10 cellular contexts compared by ENCODE assay signal in the genomic region with DNA sequence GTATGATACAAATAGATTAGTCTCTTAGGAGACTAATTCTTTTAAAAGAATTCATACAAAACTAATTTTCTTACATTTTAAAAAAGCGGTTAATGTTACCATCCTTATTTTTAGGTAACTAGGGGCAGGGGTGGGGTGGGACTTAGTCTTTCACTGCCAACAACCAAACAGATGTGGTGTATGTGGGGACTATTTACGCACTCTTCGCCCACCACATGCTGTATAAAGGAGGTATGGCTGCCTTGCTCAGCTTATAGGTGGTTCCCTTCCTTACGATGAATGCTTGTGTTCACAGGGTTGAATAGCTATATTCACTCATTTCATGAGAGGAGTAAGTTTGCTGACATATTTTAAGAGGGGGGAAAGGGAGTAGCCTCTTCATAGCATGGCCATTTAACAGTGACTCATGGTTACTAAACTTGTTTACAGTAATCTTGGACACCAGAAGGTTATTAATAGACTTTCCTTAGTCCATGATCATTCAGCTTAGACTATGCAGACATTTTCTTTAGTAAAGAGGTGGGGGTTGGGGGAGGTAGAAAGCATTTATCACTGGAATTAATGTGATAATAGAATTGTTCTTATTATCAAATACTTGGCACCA.
DNase-seq lines count a peak whose midpoint lies in the region; ATAC-seq and TF ChIP-seq lines count a peak whose summit lies in the region.
"Had no signal": no experiment of that assay in that cellular context is flagged by ENCODE, and none has a peak within 500 bp of the region (broad histone marks: within the 10 kb centered on the region; RNA-seq: fewer than 3 reads in every experiment).

No MANE protein-coding gene starts in this region.

- H3K9me3 Mint-ChIP-seq in CD4-positive, alpha-beta T cell: no peaks in the 10 kb centered on the region
- H3K9me3 Mint-ChIP-seq in neural progenitor cell: no peaks in the 10 kb centered on the region
- H3K9me3 Mint-ChIP-seq in effector memory CD8-positive, alpha-beta T cell: no peaks in the 10 kb centered on the region
- H3K9me3 Mint-ChIP-seq: dendritic cell treated with granulocyte-macrophage colony-stimulating factor and Interleukin-4, amounts not matched to agents 40 ng/mL and 50 ng/mL, for 4 days had no signal

- peaks cover 13% of the 10 kb centered on the region for H3K4me1 ChIP-seq in mucosa of stomach (ENCODE audit: control insufficient read depth, insufficient read depth, low read length)
- H3K4me1 ChIP-seq in neural progenitor cell: no peaks in the 10 kb centered on the region

- H3K4me3 Mint-ChIP-seq in CD4-positive, alpha-beta T cell: no peak overlapping the region
- no peak overlapping the region for H3K4me3 Mint-ChIP-seq in neural progenitor cell
- H3K4me3 Mint-ChIP-seq in effector memory CD8-positive, alpha-beta T cell: no peak overlapping the region
- H3K4me3 Mint-ChIP-seq: dendritic cell treated with granulocyte-macrophage colony-stimulating factor and Interleukin-4, amounts not matched to agents 40 ng/mL and 50 ng/mL, for 4 days had no signal

- no peak overlapping the region for H3K9ac ChIP-seq in mucosa of stomach (ENCODE audit: low read length)
- no peak overlapping the region for H3K9ac ChIP-seq in neural progenitor cell

- peaks cover 68% of the 10 kb centered on the region for H3K36me3 Mint-ChIP-seq in CD4-positive, alpha-beta T cell (ENCODE audit: low read depth)
- H3K36me3 Mint-ChIP-seq in neural progenitor cell: peaks cover 30% of the 10 kb centered on the region
- peaks cover 11% of the 10 kb centered on the region for H3K36me3 Mint-ChIP-seq in effector memory CD8-positive, alpha-beta T cell (ENCODE audit: insufficient read depth)

- H3K36me3 ChIP-seq in mucosa of stomach (ENCODE audit: control insufficient read depth, insufficient read depth, low read length) (no peaks in the 10 kb centered on the region), neural progenitor cell (peaks cover 6% of the 10 kb centered on the region)

- no peak for ATAC-seq in CD4-positive, alpha-beta T cell (ENCODE audit: poor library complexity)
- no peak for ATAC-seq in GM21360 (IDR thresholded peaks at IDR 0.05; ENCODE audit: unreplicated experiment)
- ATAC-seq in effector memory CD8-positive, alpha-beta T cell (replicated peaks): no peak

- CTCF ChIA-PET in CD4-positive, alpha-beta T cell (lab: Charles Lee): interaction anchor here (1.3 kb wide), 1 partner anchor 12 kb away, joined by 3 read pairs; no protein-coding TSS in a partner anchor

- H3K27ac ChIP-seq in CD4-positive, alpha-beta T cell (ENCODE audit: low read depth, low read length): no peak overlapping the region
- no peak overlapping the region for H3K27ac ChIP-seq in neural progenitor cell

- TF ChIP-seq CTCF in CD4-positive, alpha-beta T cell (IDR thresholded peaks at IDR 0.05): no peak
- TF ChIP-seq CTCF in neural progenitor cell (IDR thresholded peaks at IDR 0.05): no peak

- no peak overlapping the region for H2AFZ ChIP-seq in neural progenitor cell (replicated peaks)

- POLR2A ChIA-PET in CD4-positive, alpha-beta T cell (lab: Charles Lee): interaction anchor here (1.2 to 1.6 kb wide), 2 partner anchors 24 to 51 kb away, joined by 4 read pairs; no protein-coding TSS in a partner anchor

- DNase-seq in CD4-positive, alpha-beta T cell: no peak
- DNase-seq in LHCN-M2 (ENCODE audit: low read depth) (peak; percentile 83), dermis blood vessel endothelial cell (peak; percentile 81), neural progenitor cell (ENCODE audit: low spot score) (no peak), nucleus accumbens (lab: John Stamatoyannopoulos, UW) (no peak)
- no peak for DNase-seq in effector memory CD8-positive, alpha-beta T cell
- DNase-seq: activated CD4-positive, alpha-beta T cell treated with anti-CD3 and anti-CD28 coated beads, Interleukin-2, amount 50 U/mL, for 4 hours had no signal

- H3K79me2 ChIP-seq in neural progenitor cell (ENCODE audit: low read depth): peaks cover 5% of the 10 kb centered on the region

- H3K4me3 ChIP-seq in mucosa of stomach (ENCODE audit: low read length) (peak overlapping the region; percentile 34), neural progenitor cell (no peak overlapping the region)

- intact Hi-C loops in CD4-positive, alpha-beta T cell (cut with DNase I, micrococcal nuclease): no loop called here

- H3K9me3 ChIP-seq in CD4-positive, alpha-beta T cell (ENCODE audit: control insufficient read depth, low read length): no peaks in the 10 kb centered on the region
- H3K9me3 ChIP-seq in mucosa of stomach (ENCODE audit: control insufficient read depth, low read length) (no peaks in the 10 kb centered on the region), neural progenitor cell (ENCODE audit: low read depth) (no peaks in the 10 kb centered on the region)

- no peaks in the 10 kb centered on the region for H3K27me3 ChIP-seq in CD4-positive, alpha-beta T cell (ENCODE audit: control insufficient read depth, insufficient read depth, low read length)
- H3K27me3 ChIP-seq in mucosa of stomach (ENCODE audit: control insufficient read depth, insufficient read depth, low read length) (no peaks in the 10 kb centered on the region), neural progenitor cell (no peaks in the 10 kb centered on the region)

- H3K27ac Mint-ChIP-seq in CD4-positive, alpha-beta T cell: peak overlapping the region; percentile 35
- no peak overlapping the region for H3K27ac Mint-ChIP-seq in neural progenitor cell
- H3K27ac Mint-ChIP-seq in effector memory CD8-positive, alpha-beta T cell: peak overlapping the region in 1 of 2 donors; percentile 50
- H3K27ac Mint-ChIP-seq: dendritic cell treated with granulocyte-macrophage colony-stimulating factor and Interleukin-4, amounts not matched to agents 40 ng/mL and 50 ng/mL, for 4 days had no signal

- H3K27me3 Mint-ChIP-seq in CD4-positive, alpha-beta T cell: no peaks in the 10 kb centered on the region
- H3K27me3 Mint-ChIP-seq in neural progenitor cell (ENCODE audit: insufficient read depth, low read depth): no peaks in the 10 kb centered on the region
- H3K27me3 Mint-ChIP-seq in effector memory CD8-positive, alpha-beta T cell: no peaks in the 10 kb centered on the region
- H3K27me3 Mint-ChIP-seq: dendritic cell treated with granulocyte-macrophage colony-stimulating factor and Interleukin-4, amounts not matched to agents 40 ng/mL and 50 ng/mL, for 4 days had no signal

- H3K4me1 Mint-ChIP-seq in CD4-positive, alpha-beta T cell (ENCODE audit: low read depth): peaks cover 91% of the 10 kb centered on the region
- no peaks in the 10 kb centered on the region for H3K4me1 Mint-ChIP-seq in neural progenitor cell
- peaks cover 40 to 69% of the 10 kb centered on the region in 2 donors for H3K4me1 Mint-ChIP-seq in effector memory CD8-positive, alpha-beta T cell (ENCODE audit: low read depth in 2 of 2)

- H3K4me2 ChIP-seq in neural progenitor cell: no peak overlapping the region

- H3F3A ChIP-seq in neural progenitor cell (ENCODE audit: low read depth): no peaks in the 10 kb centered on the region

- no peaks in the 10 kb centered on the region for H4K20me1 ChIP-seq in neural progenitor cell (ENCODE audit: low read depth)

Comparison
In these comparisons a context has a peak if more than half of its experiments do, and no peak if none do; other contexts are left out.
1. DNase-seq: peak in LHCN-M2 (single experiment) and dermis blood vessel endothelial cell (single experiment); none in CD4-positive, alpha-beta T cell (0 of 10), neural progenitor cell (single experiment), nucleus accumbens (0 of 56) and effector memory CD8-positive, alpha-beta T cell (0 of 3).